ENCODE assay signal across 39 cellular contexts in genomic region chr6:105943514-105943913, GRCh38.
"Had no signal": no experiment of that assay in that cellular context is flagged by ENCODE, and none has a peak within 500 bp of the region (broad histone marks: within the 10 kb centered on the region; RNA-seq: fewer than 3 reads in every experiment).

No MANE protein-coding gene starts in this region.

- H3K27ac ChIP-seq: adrenal gland, ascending aorta, body of pancreas, brain microvascular endothelial cell, breast epithelium, cardiac muscle cell had no signal

- H3K27me3 Mint-ChIP-seq: activated naive CD4-positive, alpha-beta T cell treated with anti-CD3 and anti-CD28 coated beads, Interleukin-2, amount 50 U/mL, for 24 hours; activated T-helper 17 cell treated with anti-CD3 and anti-CD28 coated beads, Interleukin-2, amount 50 U/mL, for 72 hours; central memory CD8-positive, alpha-beta T cell had no signal

- H3K36me3 Mint-ChIP-seq: activated naive CD4-positive, alpha-beta T cell treated with anti-CD3 and anti-CD28 coated beads, Interleukin-2, amount 50 U/mL, for 24 hours; activated naive CD4-positive, alpha-beta T cell treated with anti-CD3 and anti-CD28 coated beads, Interleukin-2, amount 50 U/mL, for 72 hours; activated naive CD8-positive, alpha-beta T cell; activated naive CD8-positive, alpha-beta T cell treated with anti-CD3 and anti-CD28 coated beads for 36 hours; activated naive CD8-positive, alpha-beta T cell treated with anti-CD3 and anti-CD28 coated beads, Interleukin-2, amount 10 ng/mL, durations not matched to agents 7 days and 5 days; brain had no signal

- H3K36me3 ChIP-seq: adrenal gland, ascending aorta, brain microvascular endothelial cell, breast epithelium, cardiac muscle cell had no signal

- H3K4me1 Mint-ChIP-seq: activated naive CD8-positive, alpha-beta T cell treated with anti-CD3 and anti-CD28 coated beads, Interleukin-2, amount 10 ng/mL, durations not matched to agents 7 days and 5 days; activated naive CD8-positive, alpha-beta T cell treated with anti-CD3 and anti-CD28 coated beads, Interleukin-2, amount 50 U/mL, for 24 hours; brain; central memory CD8-positive, alpha-beta T cell had no signal

- DNase-seq: activated effector memory CD4-positive, alpha-beta T cell treated with anti-CD3 and anti-CD28 coated beads, Interleukin-2, amount 50 U/mL, for 16 hours; activated effector memory CD4-positive, alpha-beta T cell treated with Interleukin-2 at 50 U/mL for 16 hours; activated gamma-delta T cell; activated gamma-delta T cell treated with Interleukin-2 at 50 U/mL for 16 hours; activated naive CD4-positive, alpha-beta T cell; activated naive CD4-positive, alpha-beta T cell treated with anti-CD3 and anti-CD28 coated beads for 36 hours; activated naive CD4-positive, alpha-beta T cell treated with anti-CD3 and anti-CD28 coated beads, Interleukin-2, amount 10 ng/mL, durations not matched to agents 7 days and 5 days; activated naive CD4-positive, alpha-beta T cell treated with anti-CD3 and anti-CD28 coated beads, Interleukin-2, amount 50 U/mL, for 16 hours; activated naive CD4-positive, alpha-beta T cell treated with Interleukin-2 at 50 U/mL for 16 hours; activated naive CD8-positive, alpha-beta T cell treated with anti-CD3 and anti-CD28 coated beads for 36 hours; activated naive CD8-positive, alpha-beta T cell treated with anti-CD3 and anti-CD28 coated beads, Interleukin-2, amount 10 ng/mL, durations not matched to agents 7 days and 5 days; activated naive CD8-positive, alpha-beta T cell treated with anti-CD3 and anti-CD28 coated beads, Interleukin-2, amount 50 U/mL, for 24 hours; activated T-cell treated with anti-CD3 and anti-CD28 coated beads, Interleukin-2, amount 50 U/mL, for 24 hours; activated T-cell treated with anti-CD3 and anti-CD28 coated beads, Interleukin-2, amount 50 U/mL, for 4 hours; activated T-cell treated with anti-CD3 and anti-CD28 coated beads, Interleukin-2, amount 50 U/mL, for 48 hours; activated T-cell treated with anti-CD3 and anti-CD28 coated beads, Interleukin-2, amount 50 U/mL, for 72 hours; adrenal gland; amniotic stem cell; amygdala; anterior cingulate cortex; aorta; body of pancreas; brain microvascular endothelial cell; caudate nucleus; central memory CD4-positive, alpha-beta T cell; cerebellar nuclear complex had no signal

- H3K9me3 ChIP-seq: adrenal gland, ascending aorta, body of pancreas, breast epithelium had no signal

- H3K27ac Mint-ChIP-seq: activated naive CD4-positive, alpha-beta T cell treated with anti-CD3 and anti-CD28 coated beads for 36 hours; activated naive CD4-positive, alpha-beta T cell treated with anti-CD3 and anti-CD28 coated beads, Interleukin-2, amount 10 ng/mL, durations not matched to agents 7 days and 5 days; activated naive CD4-positive, alpha-beta T cell treated with anti-CD3 and anti-CD28 coated beads, Interleukin-2, amount 50 U/mL, for 24 hours; activated naive CD4-positive, alpha-beta T cell treated with anti-CD3 and anti-CD28 coated beads, Interleukin-2, amount 50 U/mL, for 72 hours; activated naive CD8-positive, alpha-beta T cell; activated naive CD8-positive, alpha-beta T cell treated with anti-CD3 and anti-CD28 coated beads for 36 hours; activated naive CD8-positive, alpha-beta T cell treated with anti-CD3 and anti-CD28 coated beads, Interleukin-2, amount 10 ng/mL, durations not matched to agents 7 days and 5 days; activated naive CD8-positive, alpha-beta T cell treated with anti-CD3 and anti-CD28 coated beads, Interleukin-2, amount 50 U/mL, for 24 hours; activated T-cell treated with anti-CD3 and anti-CD28 coated beads, Interleukin-2, amount 50 U/mL, for 24 hours; activated T-cell treated with anti-CD3 and anti-CD28 coated beads, Interleukin-2, amount 50 U/mL, for 72 hours; activated T-helper 1 cell treated with anti-CD3 and anti-CD28 coated beads, Interleukin-12 subunit alpha, Interleukin-12 subunit beta, Interleukin-2, Interleukin-4 antibody, amounts not matched to agents 30 ng/mL and 10 ng/mL and 1 ng/mL, durations not matched to agents 14 hours and 24 hours and 36 hours; activated T-helper 17 cell treated with anti-CD3 and anti-CD28 coated beads, Interleukin-2, amount 50 U/mL, for 72 hours; activated T-helper 2 cell treated with anti-CD3 and anti-CD28 coated beads, Interferon-gamma antibody, Interleukin-2, Interleukin-4, amounts not matched to agents 10 μg/mL and 5 μg/mL and 100 μg/mL, durations not matched to agents 14 hours and 24 hours and 36 hours; brain had no signal

- H3K4me3 ChIP-seq: adrenal gland, ascending aorta, body of pancreas, breast epithelium, cardiac muscle cell had no signal

- H3K4me3 Mint-ChIP-seq: activated naive CD4-positive, alpha-beta T cell treated with anti-CD3 and anti-CD28 coated beads for 36 hours; activated naive CD4-positive, alpha-beta T cell treated with anti-CD3 and anti-CD28 coated beads, Interleukin-2, amount 10 ng/mL, durations not matched to agents 7 days and 5 days; activated naive CD4-positive, alpha-beta T cell treated with anti-CD3 and anti-CD28 coated beads, Interleukin-2, amount 50 U/mL, for 24 hours; activated naive CD8-positive, alpha-beta T cell; activated naive CD8-positive, alpha-beta T cell treated with anti-CD3 and anti-CD28 coated beads for 36 hours; activated naive CD8-positive, alpha-beta T cell treated with anti-CD3 and anti-CD28 coated beads, Interleukin-2, amount 10 ng/mL, durations not matched to agents 7 days and 5 days; activated naive CD8-positive, alpha-beta T cell treated with anti-CD3 and anti-CD28 coated beads, Interleukin-2, amount 50 U/mL, for 24 hours; activated T-cell treated with anti-CD3 and anti-CD28 coated beads, Interleukin-2, amount 50 U/mL, for 24 hours; activated T-cell treated with anti-CD3 and anti-CD28 coated beads, Interleukin-2, amount 50 U/mL, for 4 hours; activated T-cell treated with anti-CD3 and anti-CD28 coated beads, Interleukin-2, amount 50 U/mL, for 72 hours; activated T-helper 1 cell treated with anti-CD3 and anti-CD28 coated beads, Interleukin-12 subunit alpha, Interleukin-12 subunit beta, Interleukin-2, Interleukin-4 antibody, amounts not matched to agents 30 ng/mL and 10 ng/mL and 1 ng/mL, durations not matched to agents 14 hours and 24 hours and 36 hours; activated T-helper 17 cell treated with anti-CD3 and anti-CD28 coated beads, Interleukin-2, amount 50 U/mL, for 72 hours; brain; central memory CD8-positive, alpha-beta T cell had no signal

- ATAC-seq: activated naive CD4-positive, alpha-beta T cell treated with anti-CD3 and anti-CD28 coated beads, Interleukin-2, amount 50 U/mL, for 72 hours; activated naive CD8-positive, alpha-beta T cell treated with anti-CD3 and anti-CD28 coated beads, Interleukin-2, amount 50 U/mL, for 24 hours; activated T-cell treated with anti-CD3 and anti-CD28 coated beads, Interleukin-2, amount 50 U/mL, for 4 hours; activated T-cell treated with anti-CD3 and anti-CD28 coated beads, Interleukin-2, amount 50 U/mL, for 72 hours; activated T-helper 17 cell treated with anti-CD3 and anti-CD28 coated beads, Interleukin-2, amount 50 U/mL, for 72 hours; body of pancreas had no signal

- H3K4me1 ChIP-seq: adrenal gland, ascending aorta, body of pancreas, breast epithelium had no signal

- H3K9me3 Mint-ChIP-seq: activated naive CD4-positive, alpha-beta T cell treated with anti-CD3 and anti-CD28 coated beads for 36 hours; activated naive CD4-positive, alpha-beta T cell treated with anti-CD3 and anti-CD28 coated beads, Interleukin-2, amount 50 U/mL, for 24 hours; activated naive CD4-positive, alpha-beta T cell treated with anti-CD3 and anti-CD28 coated beads, Interleukin-2, amount 50 U/mL, for 72 hours; activated naive CD8-positive, alpha-beta T cell treated with anti-CD3 and anti-CD28 coated beads for 36 hours; activated naive CD8-positive, alpha-beta T cell treated with anti-CD3 and anti-CD28 coated beads, Interleukin-2, amount 10 ng/mL, durations not matched to agents 7 days and 5 days; activated naive CD8-positive, alpha-beta T cell treated with anti-CD3 and anti-CD28 coated beads, Interleukin-2, amount 50 U/mL, for 24 hours; activated T-cell treated with anti-CD3 and anti-CD28 coated beads, Interleukin-2, amount 50 U/mL, for 24 hours; activated T-cell treated with anti-CD3 and anti-CD28 coated beads, Interleukin-2, amount 50 U/mL, for 4 hours; activated T-cell treated with anti-CD3 and anti-CD28 coated beads, Interleukin-2, amount 50 U/mL, for 72 hours; activated T-helper 1 cell treated with anti-CD3 and anti-CD28 coated beads, Interleukin-12 subunit alpha, Interleukin-12 subunit beta, Interleukin-2, Interleukin-4 antibody, amounts not matched to agents 30 ng/mL and 10 ng/mL and 1 ng/mL, durations not matched to agents 14 hours and 24 hours and 36 hours; central memory CD8-positive, alpha-beta T cell had no signal

- FAIRE-seq: astrocyte, bronchial epithelial cell had no signal

- H3K27me3 ChIP-seq: adrenal gland, ascending aorta, body of pancreas, brain microvascular endothelial cell, breast epithelium had no signal
